ENCODE assay signal across 17 cellular contexts in the genomic region with DNA sequence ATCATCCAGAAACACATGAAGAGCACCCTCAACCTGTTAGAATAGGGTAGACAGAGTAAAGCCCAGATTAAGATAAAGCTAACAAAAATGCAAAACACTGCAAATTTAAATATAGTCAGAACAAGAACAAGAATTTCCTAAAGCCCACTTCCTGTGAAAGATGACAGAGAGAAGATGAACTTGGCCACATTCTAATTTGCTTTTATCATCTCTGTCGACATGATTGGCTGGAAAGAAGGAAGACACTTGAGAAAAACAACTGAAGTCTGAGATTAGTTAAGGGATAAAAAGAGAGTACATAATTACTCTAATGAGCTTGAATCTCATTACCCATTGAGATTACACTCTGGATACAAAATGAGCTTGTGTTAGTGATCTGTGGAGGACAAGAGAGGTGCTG.
DNase-seq lines count a peak whose midpoint lies in the region; ATAC-seq lines count a peak whose summit lies in the region.
"Had no signal": no experiment of that assay in that cellular context is flagged by ENCODE, and none has a peak within 500 bp of the region (broad histone marks: within the 10 kb centered on the region; RNA-seq: fewer than 3 reads in every experiment).

No MANE protein-coding gene starts in this region.

- H3K4me1 Mint-ChIP-seq in activated T-cell treated with anti-CD3 and anti-CD28 coated beads, Interleukin-2, amount 50 U/mL, for 24 hours (ENCODE audit: low read depth): peaks cover 7% of the 10 kb centered on the region
- peaks cover 6% of the 10 kb centered on the region for H3K4me1 Mint-ChIP-seq in activated T-helper 17 cell treated with anti-CD3 and anti-CD28 coated beads, Interleukin-2, amount 50 U/mL, for 72 hours
- H3K4me1 Mint-ChIP-seq in natural killer cell treated with Interleukin-12 subunit alpha and Interleukin-12 subunit beta and Interleukin-15 and Interleukin-18, amount 100 ng/mL, for 72 hours (ENCODE audit: low read depth in 2 of 2): peaks cover 2 to 6% of the 10 kb centered on the region in 2 donors

- peak overlapping the region; percentile 2 for H3K27ac Mint-ChIP-seq in activated T-cell treated with anti-CD3 and anti-CD28 coated beads, Interleukin-2, amount 50 U/mL, for 24 hours
- H3K27ac Mint-ChIP-seq in activated T-helper 17 cell treated with anti-CD3 and anti-CD28 coated beads, Interleukin-2, amount 50 U/mL, for 72 hours: peak overlapping the region; percentile 13
- peak overlapping the region in 1 of 2 donors; percentile 24 for H3K27ac Mint-ChIP-seq in natural killer cell treated with Interleukin-12 subunit alpha and Interleukin-12 subunit beta and Interleukin-15 and Interleukin-18, amount 100 ng/mL, for 72 hours

- H3K27me3 Mint-ChIP-seq in activated T-cell treated with anti-CD3 and anti-CD28 coated beads, Interleukin-2, amount 50 U/mL, for 24 hours: no peaks in the 10 kb centered on the region
- H3K27me3 Mint-ChIP-seq in activated T-helper 17 cell treated with anti-CD3 and anti-CD28 coated beads, Interleukin-2, amount 50 U/mL, for 72 hours: no peaks in the 10 kb centered on the region
- H3K27me3 Mint-ChIP-seq in natural killer cell treated with Interleukin-12 subunit alpha and Interleukin-12 subunit beta and Interleukin-15 and Interleukin-18, amount 100 ng/mL, for 72 hours: peaks cover 7% of the 10 kb centered on the region in 2 donors
- H3K27me3 Mint-ChIP-seq: CD4-positive, alpha-beta memory T cell had no signal

- H3K36me3 Mint-ChIP-seq in activated T-cell treated with anti-CD3 and anti-CD28 coated beads, Interleukin-2, amount 50 U/mL, for 24 hours (ENCODE audit: low read depth): no peaks in the 10 kb centered on the region
- H3K36me3 Mint-ChIP-seq in activated T-helper 17 cell treated with anti-CD3 and anti-CD28 coated beads, Interleukin-2, amount 50 U/mL, for 72 hours (ENCODE audit: low read depth): no peaks in the 10 kb centered on the region
- H3K36me3 Mint-ChIP-seq in natural killer cell treated with Interleukin-12 subunit alpha and Interleukin-12 subunit beta and Interleukin-15 and Interleukin-18, amount 100 ng/mL, for 72 hours: no peaks in the 10 kb centered on the region
- H3K36me3 Mint-ChIP-seq: CD4-positive, alpha-beta memory T cell had no signal

- no peak for ATAC-seq in activated T-helper 17 cell treated with anti-CD3 and anti-CD28 coated beads, Interleukin-2, amount 50 U/mL, for 72 hours (replicated peaks)
- ATAC-seq in natural killer cell treated with Interleukin-12 subunit alpha and Interleukin-12 subunit beta and Interleukin-15 and Interleukin-18, amount 100 ng/mL, for 72 hours: peak in 1 of 2 donors; percentile 37
- no peak for ATAC-seq in HG02885 (IDR thresholded peaks at IDR 0.05; ENCODE audit: poor library complexity, unreplicated experiment)

- no peak for DNase-seq in activated T-cell treated with anti-CD3 and anti-CD28 coated beads, Interleukin-2, amount 50 U/mL, for 24 hours
- DNase-seq in activated T-cell treated with anti-CD3 and anti-CD28 coated beads for 4 hours (no peak), NCI-H2081 (lab: John Stamatoyannopoulos, UW) (no peak), G401 (ENCODE audit: low spot score) (no peak)
- peak; percentile 10 for DNase-seq in Jurkat, Clone E6-1 (ENCODE audit: low read depth, low spot score)
- DNase-seq in natural killer cell treated with Interleukin-12 subunit alpha and Interleukin-12 subunit beta and Interleukin-15 and Interleukin-18, amount 100 ng/mL, for 72 hours (ENCODE audit: low spot score): no peak
- DNase-seq: CD4-positive, alpha-beta memory T cell; DND-41; MM.1S; NCI-H1105; NCI-H2081 treated with DMSO at 0.1 percent for 48 hours; OCI-M1; SHP77 treated with DMSO at 0.1 percent for 48 hours; SK-N-SH had no signal

- H3K4me3 ChIP-seq in Jurkat, Clone E6-1 (ENCODE audit: low read length): no peak overlapping the region
- H3K4me3 ChIP-seq: HAP-1 had no signal

- H3K4me3 Mint-ChIP-seq in activated T-cell treated with anti-CD3 and anti-CD28 coated beads, Interleukin-2, amount 50 U/mL, for 24 hours: no peak overlapping the region
- H3K4me3 Mint-ChIP-seq in activated T-helper 17 cell treated with anti-CD3 and anti-CD28 coated beads, Interleukin-2, amount 50 U/mL, for 72 hours: no peak overlapping the region
- H3K4me3 Mint-ChIP-seq in natural killer cell treated with Interleukin-12 subunit alpha and Interleukin-12 subunit beta and Interleukin-15 and Interleukin-18, amount 100 ng/mL, for 72 hours: peak overlapping the region; percentile 12
- H3K4me3 Mint-ChIP-seq: CD4-positive, alpha-beta memory T cell had no signal

- H3K9me3 Mint-ChIP-seq in activated T-cell treated with anti-CD3 and anti-CD28 coated beads, Interleukin-2, amount 50 U/mL, for 24 hours: no peaks in the 10 kb centered on the region
- H3K9me3 Mint-ChIP-seq in activated T-helper 17 cell treated with anti-CD3 and anti-CD28 coated beads, Interleukin-2, amount 50 U/mL, for 72 hours: no peaks in the 10 kb centered on the region
- peaks cover 6% of the 10 kb centered on the region for H3K9me3 Mint-ChIP-seq in natural killer cell treated with Interleukin-12 subunit alpha and Interleukin-12 subunit beta and Interleukin-15 and Interleukin-18, amount 100 ng/mL, for 72 hours

- in situ Hi-C loops in G401 (cut with HindIII; ENCODE audit: low sequenced_read_pairs): no loop called here
